In the genomic region with DNA sequence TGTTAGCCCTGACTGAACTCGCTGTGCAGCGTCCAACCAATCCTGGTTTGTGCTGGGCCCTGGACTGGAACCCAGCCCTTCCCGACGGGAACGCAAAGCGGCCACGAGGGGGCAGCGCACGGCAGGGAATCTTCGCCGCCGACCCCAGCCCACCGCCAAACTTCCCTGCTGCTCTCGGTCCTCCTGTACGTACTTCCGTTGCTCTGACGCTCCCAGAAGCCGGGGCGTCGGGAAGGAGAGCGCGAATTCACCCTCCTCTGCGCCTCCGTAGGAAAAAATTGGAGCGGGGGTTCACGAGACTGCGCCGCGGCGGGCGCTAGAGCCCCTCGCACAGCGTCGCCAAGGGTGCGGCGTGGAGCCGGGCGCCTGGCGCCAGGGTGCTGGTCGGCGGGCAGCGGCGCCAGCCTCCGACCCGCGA, we compare ENCODE assay signal across 7 cellular contexts. TPM values are rescaled to one million over a fixed set of nuclear protein-coding genes. Genes with fewer than 3 reads are reported as not detected.
A peak's percentile ranks its signal among the peaks of the same experiment; 100 is the strongest.
DNase-seq lines count a peak whose midpoint lies in the region; ATAC-seq and TF ChIP-seq lines count a peak whose summit lies in the region.

No MANE protein-coding gene starts in this region.

- peaks cover 33% of the 10 kb centered on the region for H3K4me1 Mint-ChIP-seq in nephron progenitor cell

- POLR2A ChIA-PET in RWPE1 (lab: Yijun Ruan, JAX; ENCODE audit: low non-redundant PET) = no interaction called here

- no peaks in the 10 kb centered on the region for H3K36me3 Mint-ChIP-seq in nephron progenitor cell (ENCODE audit: low read depth)

- peak overlapping the region; percentile 49 for H3K27ac Mint-ChIP-seq in nephron progenitor cell

- TF ChIP-seq CTCF in GM13977 (IDR thresholded peaks at IDR 0.05; ENCODE audit: extremely low read depth, insufficient read depth, missing control alignments) (peak; percentile 86), RWPE1 (conservative IDR thresholded peaks at IDR 0.05; ENCODE audit: low read depth) (peak; percentile 86), foreskin keratinocyte (conservative IDR thresholded peaks at IDR 0.05) (peak; percentile 88), nephron progenitor cell (IDR thresholded peaks at IDR 0.05) (peak; percentile 93)

- H3K27me3 ChIP-seq in foreskin keratinocyte = peaks cover 64% of the 10 kb centered on the region

- H3K4me1 ChIP-seq in foreskin keratinocyte = peaks cover 11% of the 10 kb centered on the region

- ATAC-seq in foreskin keratinocyte = peak; percentile 61
- ATAC-seq in stimulated activated naive CD8-positive, alpha-beta T cell treated with anti-CD3 and anti-CD28 coated beads, Interleukin-15, Interleukin-2, amounts not matched to agents 100 U/mL and 50 U/mL, for 24 hours = peak; percentile 72

- peaks cover 5% of the 10 kb centered on the region for H3K9me3 Mint-ChIP-seq in nephron progenitor cell

- in situ Hi-C loops in GM13977 (cut with MboI; ENCODE audit: low pct_unique_long_range_greater_than_20kb, low sequenced_read_pairs, unreplicated experiment) = no loop called here

- DNase-seq in GM13977 (ENCODE audit: low spot score) (peak; percentile 85), KG1 (lab: John Stamatoyannopoulos, UW) (peak; percentile 49), RWPE1 (ENCODE audit: low spot score) (peak; percentile 88), activated gamma-delta T cell treated with Interleukin-2 at 50 U/mL for 16 hours (peak; percentile 51), foreskin keratinocyte (peak; percentile 18 to 43), nephron progenitor cell (peak; percentile 91)
- DNase-seq in stimulated activated naive CD8-positive, alpha-beta T cell treated with anti-CD3 and anti-CD28 coated beads, Interleukin-15, Interleukin-2, amounts not matched to agents 100 U/mL and 50 U/mL, for 24 hours = peak; percentile 83

- H3K27ac ChIP-seq in RWPE1 (peak overlapping the region; percentile 72), foreskin keratinocyte (no peak overlapping the region)

- CTCF ChIA-PET in RWPE1 (lab: Yijun Ruan, JAX) = interaction anchor here (0.7 to 1.2 kb wide), 5 partner anchors 27 to 384 kb away, joined by 3 to 5 read pairs (median 4); no protein-coding TSS in a partner anchor

- H3K4me3 Mint-ChIP-seq in nephron progenitor cell = peak overlapping the region; percentile 81

- H3K27me3 Mint-ChIP-seq in nephron progenitor cell (ENCODE audit: low read depth, poor library complexity) = peaks cover 15% of the 10 kb centered on the region

RNA-seq across cellular contexts. Expression of a gene that starts 0.9 kb away (rescaled TPM):
- total RNA-seq in foreskin keratinocyte = 0.07 and 0.14 TPM in 2 replicates
- 0.01 and 0.07 TPM in 2 replicates for polyA plus RNA-seq in foreskin keratinocyte

Comparison
In these comparisons a context has a peak if more than half of its experiments do, and no peak if none do; other contexts are left out.
1. DNase-seq: peak in every context shown above with its lines; median percentile 91 in nephron progenitor cell; 88 in RWPE1; 85 in GM13977; 83 in stimulated activated naive CD8-positive, alpha-beta T cell treated with anti-CD3 and anti-CD28 coated beads, Interleukin-15, Interleukin-2, amounts not matched to agents 100 U/mL and 50 U/mL, for 24 hours; 51 in activated gamma-delta T cell treated with Interleukin-2 at 50 U/mL for 16 hours; 49 in KG1; 30 in foreskin keratinocyte.